In the genomic region with DNA sequence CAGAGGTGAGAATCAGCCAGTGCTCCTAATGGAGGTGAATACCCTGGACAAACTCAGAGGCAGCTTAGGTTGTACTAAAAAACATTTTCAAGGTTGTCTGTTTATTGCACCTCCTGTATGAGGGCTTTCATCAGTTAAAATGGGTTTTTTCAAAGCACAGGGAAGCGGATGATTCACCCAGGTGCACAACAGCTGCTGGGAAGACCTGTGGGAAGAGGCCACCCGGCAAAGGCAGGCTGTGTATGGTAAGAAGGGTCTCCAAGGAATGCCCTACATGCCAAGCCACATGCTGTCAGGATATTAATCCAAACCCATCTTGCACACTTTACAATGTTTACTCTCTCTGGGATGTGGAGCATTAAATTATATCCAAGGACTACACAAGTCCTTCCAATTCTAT, we compare ENCODE assay signal across 15 cellular contexts.
"Had no signal": no experiment of that assay in that cellular context is flagged by ENCODE, and none has a peak within 500 bp of the region (broad histone marks: within the 10 kb centered on the region; RNA-seq: fewer than 3 reads in every experiment).

No MANE protein-coding gene starts in this region.

- H3K36me3 Mint-ChIP-seq: natural killer cell had no signal

- H3K27me3 Mint-ChIP-seq: activated T-cell treated with anti-CD3 and anti-CD28 coated beads, Interleukin-2, amount 50 U/mL, for 24 hours had no signal

- H3K9me3 Mint-ChIP-seq: activated naive CD4-positive, alpha-beta T cell treated with anti-CD3 and anti-CD28 coated beads, Interleukin-2, amount 50 U/mL, for 72 hours; activated T-cell treated with anti-CD3 and anti-CD28 coated beads, Interleukin-2, amount 50 U/mL, for 24 hours; natural killer cell had no signal

- DNase-seq: activated CD4-positive, alpha-beta T cell treated with anti-CD3 and anti-CD28 coated beads, Interleukin-2, amount 50 U/mL, for 1 hour; activated effector memory CD4-positive, alpha-beta T cell treated with anti-CD3 and anti-CD28 coated beads, Interleukin-2, amount 50 U/mL, for 16 hours; activated T-cell treated with anti-CD3 and anti-CD28 coated beads, Interleukin-2, amount 50 U/mL, for 24 hours; amniotic stem cell; brain microvascular endothelial cell; dorsolateral prefrontal cortex; mammary epithelial cell; mucosa of descending colon; natural killer cell; occipital lobe; stimulated activated CD4-positive, alpha-beta T cell treated with anti-CD3 and anti-CD28 coated beads, Interleukin-12 subunit alpha, Interleukin-12 subunit beta, amount 100 ng/mL, for 4 hours; stimulated activated naive CD8-positive, alpha-beta T cell treated with anti-CD3 and anti-CD28 coated beads, Interleukin-15, Interleukin-2, amounts not matched to agents 100 U/mL and 50 U/mL, for 24 hours; upper lobe of right lung had no signal

- H3K27ac Mint-ChIP-seq: activated T-cell treated with anti-CD3 and anti-CD28 coated beads, Interleukin-2, amount 50 U/mL, for 24 hours; natural killer cell had no signal

- ATAC-seq: activated naive CD4-positive, alpha-beta T cell treated with anti-CD3 and anti-CD28 coated beads, Interleukin-2, amount 50 U/mL, for 72 hours; esophagus mucosa; mucosa of descending colon; natural killer cell; stimulated activated naive CD8-positive, alpha-beta T cell treated with anti-CD3 and anti-CD28 coated beads, Interleukin-15, Interleukin-2, amounts not matched to agents 100 U/mL and 50 U/mL, for 24 hours; upper lobe of right lung had no signal

- H3K4me3 Mint-ChIP-seq: activated T-cell treated with anti-CD3 and anti-CD28 coated beads, Interleukin-2, amount 50 U/mL, for 24 hours; natural killer cell had no signal
